1 cellular context compared by ENCODE assay signal in the genomic region with DNA sequence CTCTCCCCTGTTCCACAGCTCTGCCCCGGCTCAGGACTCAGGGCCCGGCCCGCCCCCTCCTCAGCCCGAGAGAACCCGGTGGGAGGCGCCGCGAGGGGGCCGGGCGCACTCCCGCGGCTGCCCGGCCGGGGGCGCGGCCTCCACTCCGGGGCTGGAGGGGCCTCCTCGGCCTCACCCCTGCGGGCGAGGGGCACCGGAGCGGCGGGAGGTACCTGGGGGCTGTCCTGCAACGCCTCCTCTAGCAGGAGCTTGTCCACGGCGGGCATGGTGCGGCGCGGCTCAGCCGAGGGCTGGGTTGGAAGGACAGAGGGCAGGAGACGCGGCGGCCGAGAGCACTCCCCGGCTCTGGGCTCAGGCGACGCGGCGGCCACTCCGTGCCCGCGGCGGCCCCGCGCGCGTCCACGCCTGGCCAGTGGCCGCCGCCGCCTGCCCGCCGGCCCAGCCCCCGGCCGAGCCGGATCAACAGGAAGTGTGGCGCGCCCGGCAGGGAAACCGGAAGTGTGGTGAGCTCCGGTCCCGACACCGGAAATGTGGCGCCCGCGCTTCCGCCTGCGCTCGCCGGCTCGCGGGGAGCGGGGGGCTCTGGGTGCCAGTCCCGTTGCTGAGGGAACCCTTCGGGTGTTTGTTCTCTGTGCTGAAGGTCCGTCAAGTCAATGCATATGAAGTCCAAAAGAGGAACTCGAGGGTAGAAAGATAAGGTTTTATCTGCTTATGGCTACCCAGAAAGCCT.
TF ChIP-seq lines count a peak whose summit lies in the region.

A gene with protein sequence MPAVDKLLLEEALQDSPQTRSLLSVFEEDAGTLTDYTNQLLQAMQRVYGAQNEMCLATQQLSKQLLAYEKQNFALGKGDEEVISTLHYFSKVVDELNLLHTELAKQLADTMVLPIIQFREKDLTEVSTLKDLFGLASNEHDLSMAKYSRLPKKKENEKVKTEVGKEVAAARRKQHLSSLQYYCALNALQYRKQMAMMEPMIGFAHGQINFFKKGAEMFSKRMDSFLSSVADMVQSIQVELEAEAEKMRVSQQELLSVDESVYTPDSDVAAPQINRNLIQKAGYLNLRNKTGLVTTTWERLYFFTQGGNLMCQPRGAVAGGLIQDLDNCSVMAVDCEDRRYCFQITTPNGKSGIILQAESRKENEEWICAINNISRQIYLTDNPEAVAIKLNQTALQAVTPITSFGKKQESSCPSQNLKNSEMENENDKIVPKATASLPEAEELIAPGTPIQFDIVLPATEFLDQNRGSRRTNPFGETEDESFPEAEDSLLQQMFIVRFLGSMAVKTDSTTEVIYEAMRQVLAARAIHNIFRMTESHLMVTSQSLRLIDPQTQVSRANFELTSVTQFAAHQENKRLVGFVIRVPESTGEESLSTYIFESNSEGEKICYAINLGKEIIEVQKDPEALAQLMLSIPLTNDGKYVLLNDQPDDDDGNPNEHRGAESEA (minus strand): TSS at position 428 of the 730 bp plus-strand sequence. CDS start 162 bp downstream, at position 266.

TF ChIP-seq in HepG2, 621 proteins besides CTCF, POLR2A, EP300 and RAD21 (continued from another document and continues in another):
- TF ChIP-seq, protein P1, sequence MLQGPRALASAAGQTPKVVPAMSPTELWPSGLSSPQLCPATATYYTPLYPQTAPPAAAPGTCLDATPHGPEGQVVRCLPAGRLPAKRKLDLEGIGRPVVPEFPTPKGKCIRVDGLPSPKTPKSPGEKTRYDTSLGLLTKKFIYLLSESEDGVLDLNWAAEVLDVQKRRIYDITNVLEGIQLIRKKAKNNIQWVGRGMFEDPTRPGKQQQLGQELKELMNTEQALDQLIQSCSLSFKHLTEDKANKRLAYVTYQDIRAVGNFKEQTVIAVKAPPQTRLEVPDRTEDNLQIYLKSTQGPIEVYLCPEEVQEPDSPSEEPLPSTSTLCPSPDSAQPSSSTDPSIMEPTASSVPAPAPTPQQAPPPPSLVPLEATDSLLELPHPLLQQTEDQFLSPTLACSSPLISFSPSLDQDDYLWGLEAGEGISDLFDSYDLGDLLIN (CRISPR knock-in tag; IDR thresholded peaks at IDR 0.05; ENCODE audit: borderline replicate concordance), result 0 out of 2 replicates have a peak, but pooled peaks have one; percentile 37
- peak; percentile 78 for TF ChIP-seq ZNF687 (CRISPR knock-in tag; IDR thresholded peaks at IDR 0.05)
- peak; percentile 47 to 61; a peak in 2 of 4 replicates for TF ChIP-seq HMGXB4 (CRISPR knock-in tag; IDR thresholded peaks at IDR 0.05; ENCODE audit: borderline replicate concordance in 1 of 2, low read depth in 1 of 2)
- no peak for TF ChIP-seq HNRNPUL1 (IDR thresholded peaks at IDR 0.05; ENCODE audit: low read depth, low read length)
- no peak for TF ChIP-seq ZNF317 (CRISPR knock-in tag; IDR thresholded peaks at IDR 0.05)
- peak; percentile 30; the same call in 1 of the 2 replicates for TF ChIP-seq CREB1 (IDR thresholded peaks at IDR 0.05)
- TF ChIP-seq CREB1 (CRISPR knock-in tag; IDR thresholded peaks at IDR 0.05), result no peak
- TF ChIP-seq, protein P2, sequence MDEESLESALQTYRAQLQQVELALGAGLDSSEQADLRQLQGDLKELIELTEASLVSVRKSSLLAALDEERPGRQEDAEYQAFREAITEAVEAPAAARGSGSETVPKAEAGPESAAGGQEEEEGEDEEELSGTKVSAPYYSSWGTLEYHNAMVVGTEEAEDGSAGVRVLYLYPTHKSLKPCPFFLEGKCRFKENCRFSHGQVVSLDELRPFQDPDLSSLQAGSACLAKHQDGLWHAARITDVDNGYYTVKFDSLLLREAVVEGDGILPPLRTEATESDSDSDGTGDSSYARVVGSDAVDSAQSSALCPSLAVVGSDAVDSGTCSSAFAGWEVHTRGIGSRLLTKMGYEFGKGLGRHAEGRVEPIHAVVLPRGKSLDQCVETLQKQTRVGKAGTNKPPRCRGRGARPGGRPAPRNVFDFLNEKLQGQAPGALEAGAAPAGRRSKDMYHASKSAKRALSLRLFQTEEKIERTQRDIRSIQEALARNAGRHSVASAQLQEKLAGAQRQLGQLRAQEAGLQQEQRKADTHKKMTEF (CRISPR knock-in tag; IDR thresholded peaks at IDR 0.05), result peak; percentile 56
- TF ChIP-seq ZNF431 (CRISPR knock-in tag; IDR thresholded peaks at IDR 0.05; ENCODE audit: borderline replicate concordance, low read depth), result 0 out of 2 replicates have a peak, but pooled peaks have one; percentile 9
- no peak for TF ChIP-seq FOXA1 (IDR thresholded peaks at IDR 0.05)
- peak; percentile 37 for TF ChIP-seq FOXA1 (CRISPR knock-in tag; IDR thresholded peaks at IDR 0.05)
- TF ChIP-seq SPEN (CRISPR knock-in tag; IDR thresholded peaks at IDR 0.05; ENCODE audit: low read depth), result peak; percentile 77; the same call in 1 of the 2 replicates
- TF ChIP-seq ZNF639 (CRISPR knock-in tag; conservative IDR thresholded peaks at IDR 0.05), result peak; percentile 23; the same call in 1 of the 2 replicates
- peak; percentile 43; the same call in 1 of the 2 replicates for TF ChIP-seq RFXAP (CRISPR knock-in tag; IDR thresholded peaks at IDR 0.05; ENCODE audit: borderline replicate concordance)
- no peak for TF ChIP-seq PBX2 (CRISPR knock-in tag; IDR thresholded peaks at IDR 0.05)
- 0 out of 2 replicates have a peak, but pooled peaks have one; percentile 38 for TF ChIP-seq ZFP91 (CRISPR knock-in tag; IDR thresholded peaks at IDR 0.05; ENCODE audit: borderline replicate concordance)
- TF ChIP-seq RFX1 (IDR thresholded peaks at IDR 0.05), result peak; percentile 23; the same call in 1 of the 2 replicates
- TF ChIP-seq GRHL1 (CRISPR knock-in tag; conservative IDR thresholded peaks at IDR 0.05), result no peak
- TF ChIP-seq RBM22 (optimal IDR thresholded peaks at IDR 0.05; ENCODE audit: low read length), result no peak
- peak; percentile 64; the same call in 1 of the 2 replicates for TF ChIP-seq HOXA3 (CRISPR knock-in tag; IDR thresholded peaks at IDR 0.05)
- TF ChIP-seq, protein P3, sequence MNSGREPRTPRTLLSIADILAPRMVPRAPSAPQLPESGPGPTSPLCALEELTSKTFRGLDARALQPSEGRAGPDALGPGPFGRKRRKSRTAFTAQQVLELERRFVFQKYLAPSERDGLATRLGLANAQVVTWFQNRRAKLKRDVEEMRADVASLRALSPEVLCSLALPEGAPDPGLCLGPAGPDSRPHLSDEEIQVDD (CRISPR knock-in tag; IDR thresholded peaks at IDR 0.05; ENCODE audit: borderline replicate concordance), result 0 out of 2 replicates have a peak, but pooled peaks have one; percentile 70
- no peak for TF ChIP-seq ZNF326 (CRISPR knock-in tag; IDR thresholded peaks at IDR 0.05; ENCODE audit: borderline replicate concordance)
- TF ChIP-seq TBX3 (IDR thresholded peaks at IDR 0.05; ENCODE audit: borderline replicate concordance), result no peak
- TF ChIP-seq MXD3 (CRISPR knock-in tag; IDR thresholded peaks at IDR 0.05), result 0 out of 2 replicates have a peak, but pooled peaks have one; percentile 65
- TF ChIP-seq ISL2 (CRISPR knock-in tag; IDR thresholded peaks at IDR 0.05), result no peak
- peak; percentile 25; the same call in 1 of the 2 replicates for TF ChIP-seq E2F1 (CRISPR knock-in tag; IDR thresholded peaks at IDR 0.05)
